9 cellular contexts compared by ENCODE assay signal in genomic region chr14:65228436-65228835, GRCh38.
DNase-seq lines count a peak whose midpoint lies in the region; ATAC-seq and TF ChIP-seq lines count a peak whose summit lies in the region.
"Had no signal": no experiment of that assay in that cellular context is flagged by ENCODE, and none has a peak within 500 bp of the region (broad histone marks: within the 10 kb centered on the region; RNA-seq: fewer than 3 reads in every experiment).

No MANE protein-coding gene starts in this region.

- peak overlapping the region; percentile 98 for H3K27ac ChIP-seq in caudate nucleus (ENCODE audit: low read depth, low read length)

- DNase-seq in GM06990 (ENCODE audit: extremely low read depth, insufficient read length) = peak; percentile 84
- no peak for DNase-seq in caudate nucleus (lab: John Stamatoyannopoulos, UW)
- no peak for DNase-seq in COLO668 (lab: John Stamatoyannopoulos, UW; ENCODE audit: unreplicated experiment)
- no peak for DNase-seq in NCI-H524 (lab: John Stamatoyannopoulos, UW)
- DNase-seq in kidney glomerular epithelial cell (lab: John Stamatoyannopoulos, UW) = no peak
- no peak for DNase-seq in GM03348 (ENCODE audit: low spot score)
- DNase-seq: stimulated activated CD4-positive, alpha-beta T cell treated with anti-CD3 and anti-CD28 coated beads, Interleukin-4, amount 100 ng/mL, for 24 hours had no signal

- ATAC-seq in GM19468 (IDR thresholded peaks at IDR 0.05; ENCODE audit: extremely low read depth, unreplicated experiment) (peak; percentile 88), HG03378 (IDR thresholded peaks at IDR 0.05; ENCODE audit: unreplicated experiment) (peak; percentile 88)

- no peaks in the 10 kb centered on the region for H3K27me3 ChIP-seq in GM06990 (replicated peaks; ENCODE audit: control insufficient read depth, insufficient read depth, low read length)

- H3K4me3 ChIP-seq in GM06990 (replicated peaks; ENCODE audit: low read depth, low read length) = no peak overlapping the region; the same call in 1 of the 2 replicates

- H3K36me3 ChIP-seq in GM06990 (ENCODE audit: control insufficient read depth, insufficient read depth, low read length) = no peaks in the 10 kb centered on the region

- no peak for TF ChIP-seq CTCF in GM06990 (IDR thresholded peaks at IDR 0.05; ENCODE audit: insufficient read depth, low read length, poor library complexity, severe bottlenecking)
